ENCODE assay signal across 34 cellular contexts in genomic region chr9:78091736-78092135, GRCh38.
"Had no signal": no experiment of that assay in that cellular context is flagged by ENCODE, and none has a peak within 500 bp of the region (broad histone marks: within the 10 kb centered on the region; RNA-seq: fewer than 3 reads in every experiment).

No MANE protein-coding gene starts in this region.

- H3K27me3 ChIP-seq: adrenal gland, ascending aorta, cardiac muscle cell had no signal

- H3K9me3 ChIP-seq: adrenal gland, ascending aorta had no signal

- H3K4me1 ChIP-seq: adrenal gland, ascending aorta had no signal

- FAIRE-seq: bronchial epithelial cell, TTC549 had no signal

- H3K4me3 ChIP-seq: adrenal gland, ascending aorta, cardiac muscle cell had no signal

- ATAC-seq: activated CD8-positive, alpha-beta T cell treated with anti-CD3 and anti-CD28 coated beads for 36 hours; activated naive CD4-positive, alpha-beta T cell treated with anti-CD3 and anti-CD28 coated beads, Interleukin-2, amount 50 U/mL, for 72 hours; activated T-cell treated with anti-CD3 and anti-CD28 coated beads, Interleukin-2, amount 50 U/mL, for 4 hours; activated T-cell treated with anti-CD3 and anti-CD28 coated beads, Interleukin-2, amount 50 U/mL, for 72 hours; activated T-helper 17 cell treated with anti-CD3 and anti-CD28 coated beads, Interleukin-2, amount 50 U/mL, for 72 hours had no signal

- H3K36me3 ChIP-seq: adrenal gland, ascending aorta, cardiac muscle cell had no signal

- DNase-seq: activated B cell treated with CpG ODN at 0.5 μM for 24 hours; activated CD4-positive, alpha-beta memory T cell treated with anti-CD3 and anti-CD28 coated beads for 36 hours; activated CD4-positive, alpha-beta T cell treated with anti-CD3 and anti-CD28 coated beads for 4 hours; activated CD4-positive, alpha-beta T cell treated with anti-CD3 and anti-CD28 coated beads, Interleukin-2, amount 10 ng/mL, durations not matched to agents 24 days and 14 days; activated CD4-positive, alpha-beta T cell treated with anti-CD3 and anti-CD28 coated beads, Interleukin-2, amount 50 U/mL, for 1 hour; activated CD4-positive, alpha-beta T cell treated with anti-CD3 and anti-CD28 coated beads, Interleukin-2, amount 50 U/mL, for 4 hours; activated CD4-positive, CD25-positive, alpha-beta regulatory T cell treated with anti-CD3 and anti-CD28 coated beads, Interleukin-2, amount 50 U/mL, for 72 hours; activated CD8-positive, alpha-beta memory T cell treated with anti-CD3 and anti-CD28 coated beads, Interleukin-2, amount 50 U/mL, for 4 hours; activated CD8-positive, alpha-beta T cell treated with anti-CD3 and anti-CD28 coated beads for 36 hours; activated effector memory CD4-positive, alpha-beta T cell treated with anti-CD3 and anti-CD28 coated beads, Interleukin-2, amount 50 U/mL, for 16 hours; activated gamma-delta T cell treated with Interleukin-2 at 50 U/mL for 16 hours; activated naive CD4-positive, alpha-beta T cell; activated naive CD4-positive, alpha-beta T cell treated with anti-CD3 and anti-CD28 coated beads for 36 hours; activated naive CD4-positive, alpha-beta T cell treated with anti-CD3 and anti-CD28 coated beads, Interleukin-2, amount 50 U/mL, for 16 hours; activated naive CD8-positive, alpha-beta T cell treated with anti-CD3 and anti-CD28 coated beads for 36 hours; activated T-cell treated with anti-CD3 and anti-CD28 coated beads for 4 hours; activated T-cell treated with anti-CD3 and anti-CD28 coated beads, Interleukin-2, amount 50 U/mL, for 1 hour; activated T-cell treated with anti-CD3 and anti-CD28 coated beads, Interleukin-2, amount 50 U/mL, for 4 hours; activated T-cell treated with anti-CD3 and anti-CD28 coated beads, Interleukin-2, amount 50 U/mL, for 72 hours; adrenal gland; amygdala; anterior cingulate cortex; caudate nucleus; cerebellar nuclear complex; T-helper 1 cell; T-helper 2 cell; T-helper 9 cell had no signal

- H3K27ac ChIP-seq: adrenal gland, ascending aorta, cardiac muscle cell, VCaP had no signal
